ENCODE assay signal across 14 cellular contexts in the genomic region with DNA sequence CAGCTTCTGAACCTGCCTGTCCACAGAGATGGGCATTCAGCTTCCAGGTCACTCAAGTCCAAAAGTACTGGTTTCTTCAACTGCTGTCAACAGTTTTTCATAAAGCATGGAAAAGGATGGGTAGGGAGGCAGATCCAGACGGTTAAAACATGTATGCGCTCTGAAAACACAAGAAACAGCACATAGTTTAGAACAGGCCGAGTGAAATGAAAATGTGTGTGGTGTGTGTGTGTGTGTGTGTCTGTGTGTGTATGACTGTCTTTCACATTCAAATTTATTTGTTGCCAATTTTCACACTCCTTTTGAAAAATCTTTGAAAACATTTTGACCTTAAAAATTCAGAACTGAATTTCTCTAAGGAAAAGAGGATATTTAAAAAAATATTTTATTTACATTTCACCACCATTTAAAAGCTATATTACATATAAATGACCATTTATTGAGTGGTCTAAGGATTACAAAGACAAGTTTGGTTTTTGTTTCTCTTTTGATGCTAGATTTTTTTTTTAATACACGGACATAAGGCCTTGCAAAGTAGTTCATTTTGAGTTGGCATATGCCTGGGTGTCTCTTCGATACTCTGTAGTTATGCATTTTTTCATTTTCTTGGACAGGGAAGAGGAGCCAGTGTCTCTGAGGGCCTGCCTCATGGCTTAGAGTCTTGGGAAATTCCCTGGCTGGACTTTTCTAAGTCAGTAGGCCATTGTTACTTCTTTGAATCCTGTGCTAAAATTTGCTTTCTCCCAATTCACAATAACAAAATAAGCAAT. TPM values are rescaled to one million over a fixed set of nuclear protein-coding genes. Genes with fewer than 3 reads are reported as not detected.
DNase-seq lines count a peak whose midpoint lies in the region; ATAC-seq, FAIRE-seq and TF ChIP-seq lines count a peak whose summit lies in the region.
"Had no signal": no experiment of that assay in that cellular context is flagged by ENCODE, and none has a peak within 500 bp of the region (broad histone marks: within the 10 kb centered on the region; RNA-seq: fewer than 3 reads in every experiment).

No MANE protein-coding gene starts in this region.

- POLR2A ChIA-PET in CD8-positive, alpha-beta T cell (lab: Charles Lee), result interaction anchor here (0.7 to 3.4 kb wide), 5 partner anchors 10 to 30 kb away, joined by 3 to 21 read pairs (median 5); a partner anchor contains a TSS
- POLR2A ChIA-PET in activated naive CD8-positive, alpha-beta T cell treated with anti-CD3 and anti-CD28 coated beads, Interleukin-2, amount 10 ng/mL, durations not matched to agents 7 days and 5 days (lab: Charles Lee), result interaction anchor here (0.7 to 2.4 kb wide), 10 partner anchors 10 to 60 kb away, joined by 3 to 9 read pairs (median 6); a partner anchor contains a TSS
- POLR2A ChIA-PET in SK-N-SH (lab: Yijun Ruan, JAX), result no interaction called here

- TF ChIP-seq CTCF in CD8-positive, alpha-beta T cell (IDR thresholded peaks at IDR 0.05), result no peak
- TF ChIP-seq CTCF in kidney (IDR thresholded peaks at IDR 0.05; ENCODE audit: borderline replicate concordance, extremely low read depth, insufficient read depth), result no peak
- no peak for TF ChIP-seq CTCF in gastroesophageal sphincter (IDR thresholded peaks at IDR 0.05)
- no peak for TF ChIP-seq CTCF in SK-N-SH (IDR thresholded peaks at IDR 0.05)
- TF ChIP-seq CTCF in adrenal gland (IDR thresholded peaks at IDR 0.05), result no peak

- H3K27me3 ChIP-seq in CD8-positive, alpha-beta T cell (ENCODE audit: insufficient read depth, low read length), result no peaks in the 10 kb centered on the region
- H3K27me3 ChIP-seq in Karpas-422 (ENCODE audit: low read length) (no peaks in the 10 kb centered on the region), gastroesophageal sphincter (no peaks in the 10 kb centered on the region), SK-N-SH (ENCODE audit: insufficient read depth) (no peaks in the 10 kb centered on the region), adrenal gland (no peaks in the 10 kb centered on the region)
- H3K27me3 ChIP-seq: esophagus squamous epithelium had no signal

- DNase-seq in CD8-positive, alpha-beta T cell, result no peak
- DNase-seq in Karpas-422, result no peak
- no peak for DNase-seq in activated naive CD8-positive, alpha-beta T cell treated with anti-CD3 and anti-CD28 coated beads, Interleukin-2, amount 10 ng/mL, durations not matched to agents 7 days and 5 days
- no peak for DNase-seq in kidney
- no peak for DNase-seq in NOMO-1 treated with dmso at 0.1 percent for 144 hours (lab: John Stamatoyannopoulos, UW; ENCODE audit: unreplicated experiment)
- DNase-seq in SK-N-SH, result no peak
- no peak for DNase-seq in adrenal gland
- DNase-seq: cerebellar nuclear complex, esophagus squamous epithelium, NCI-H1417 treated with DMSO at 0.1 percent for 48 hours, NCI-H524, retina had no signal

- H2AFZ ChIP-seq in Karpas-422 (ENCODE audit: low read length) (peak overlapping the region; percentile 39; the same call in 1 of the 2 replicates), SK-N-SH (ENCODE audit: low read depth) (no peak overlapping the region)

- H3F3A ChIP-seq in SK-N-SH (replicated peaks; ENCODE audit: insufficient read depth), result peaks cover 18% of the 10 kb centered on the region

- H3K9ac ChIP-seq in Karpas-422 (ENCODE audit: low read length) (0 out of 2 replicates have a peak overlapping the region, but pooled peaks have one; percentile 31), kidney (ENCODE audit: low read length in 2 of 2) (no peak overlapping the region), SK-N-SH (no peak overlapping the region)

- no peak for TF ChIP-seq RAD21 in SK-N-SH (IDR thresholded peaks at IDR 0.05; ENCODE audit: low read length)

- no peaks in the 10 kb centered on the region for H3K9me3 Mint-ChIP-seq in CD8-positive, alpha-beta T cell
- no peaks in the 10 kb centered on the region for H3K9me3 Mint-ChIP-seq in activated naive CD8-positive, alpha-beta T cell treated with anti-CD3 and anti-CD28 coated beads, Interleukin-2, amount 10 ng/mL, durations not matched to agents 7 days and 5 days

- H4K20me1 ChIP-seq in Karpas-422 (ENCODE audit: insufficient read depth, low read depth, low read length) (no peaks in the 10 kb centered on the region), SK-N-SH (ENCODE audit: insufficient read depth) (no peaks in the 10 kb centered on the region)

- H3K79me2 ChIP-seq in Karpas-422 (ENCODE audit: low read length) (no peaks in the 10 kb centered on the region), SK-N-SH (ENCODE audit: insufficient read depth) (no peaks in the 10 kb centered on the region; the same call in 1 of the 2 replicates)

- peak; percentile 83 for FAIRE-seq in kidney (lab: Jason Lieb, UNC)

- peak overlapping the region; percentile 55 for H3K4me2 ChIP-seq in Karpas-422 (ENCODE audit: low read depth, low read length, poor library complexity, severe bottlenecking)
- no peak overlapping the region for H3K4me2 ChIP-seq in SK-N-SH

- CTCF ChIA-PET in CD8-positive, alpha-beta T cell (lab: Charles Lee), result interaction anchor here (0.5 to 1.9 kb wide), 5 partner anchors 10 to 164 kb away, joined by 3 to 5 read pairs (median 3); no protein-coding TSS in a partner anchor
- CTCF ChIA-PET in SK-N-SH (lab: Yijun Ruan, JAX), result interaction anchor here (0.9 to 1.0 kb wide), 2 partner anchors 15 to 123 kb away, joined by 3 read pairs; no protein-coding TSS in a partner anchor

- intact Hi-C loops in CD8-positive, alpha-beta T cell (cut with DNase I, micrococcal nuclease), result no loop called here
- intact Hi-C loops in kidney (cut with DNase I), result no loop called here
- intact Hi-C loops in adrenal gland (cut with DNase I), result no loop called here

- H3K4me3 Mint-ChIP-seq in CD8-positive, alpha-beta T cell, result peak overlapping the region; percentile 61
- H3K4me3 Mint-ChIP-seq in activated naive CD8-positive, alpha-beta T cell treated with anti-CD3 and anti-CD28 coated beads, Interleukin-2, amount 10 ng/mL, durations not matched to agents 7 days and 5 days, result peak overlapping the region; percentile 67

- H3K36me3 Mint-ChIP-seq in CD8-positive, alpha-beta T cell, result no peaks in the 10 kb centered on the region
- H3K36me3 Mint-ChIP-seq in activated naive CD8-positive, alpha-beta T cell treated with anti-CD3 and anti-CD28 coated beads, Interleukin-2, amount 10 ng/mL, durations not matched to agents 7 days and 5 days, result peaks cover 6% of the 10 kb centered on the region

- H3K9me2 ChIP-seq in Karpas-422 (replicated peaks; ENCODE audit: insufficient read depth, low read length) (no peaks in the 10 kb centered on the region), SK-N-SH (no peaks in the 10 kb centered on the region)

- H3K27ac ChIP-seq in CD8-positive, alpha-beta T cell (ENCODE audit: low read depth, low read length), result no peak overlapping the region
- H3K27ac ChIP-seq in Karpas-422 (ENCODE audit: low read length) (peak overlapping the region; percentile 49), kidney (ENCODE audit: low read depth in 2 of 2, low read length in 2 of 2) (no peak overlapping the region), gastroesophageal sphincter (no peak overlapping the region), SK-N-SH (ENCODE audit: low read depth in 2 of 2, low read length in 1 of 2) (no peak overlapping the region), adrenal gland (no peak overlapping the region)
- H3K27ac ChIP-seq: C4-2B had no signal

- H3K9me3 ChIP-seq in CD8-positive, alpha-beta T cell (ENCODE audit: low read length), result no peaks in the 10 kb centered on the region
- H3K9me3 ChIP-seq in Karpas-422 (ENCODE audit: low read length), result no peaks in the 10 kb centered on the region
- H3K9me3 ChIP-seq in kidney (ENCODE audit: control insufficient read depth in 1 of 2, low read length in 2 of 2), result no peaks in the 10 kb centered on the region
- H3K9me3 ChIP-seq in gastroesophageal sphincter, result no peaks in the 10 kb centered on the region
- no peaks in the 10 kb centered on the region for H3K9me3 ChIP-seq in SK-N-SH
- H3K9me3 ChIP-seq in adrenal gland (replicated peaks in 1 of 3), result no peaks in the 10 kb centered on the region
- H3K9me3 ChIP-seq: esophagus squamous epithelium had no signal

- 70% methylated on average over 5 of the region's 5 CpGs for WGBS in gastroesophageal sphincter (ENCODE audit: low coverage in 1 of 2), 2 donors
- WGBS in SK-N-SH (ENCODE audit: low lambda C conversion rate), result 83% methylated on average over 5 of the region's 5 CpGs
- WGBS in adrenal gland, 4 donors, result 69 to 77% (median 73%) methylated on average over 5 of the region's 5 CpGs

- no peaks in the 10 kb centered on the region for H3K27me3 Mint-ChIP-seq in CD8-positive, alpha-beta T cell (ENCODE audit: low read depth)
- H3K27me3 Mint-ChIP-seq in activated naive CD8-positive, alpha-beta T cell treated with anti-CD3 and anti-CD28 coated beads, Interleukin-2, amount 10 ng/mL, durations not matched to agents 7 days and 5 days, result no peaks in the 10 kb centered on the region

- H3K4me3 ChIP-seq in CD8-positive, alpha-beta T cell (ENCODE audit: low read depth, low read length), result peak overlapping the region; percentile 16
- H3K4me3 ChIP-seq in Karpas-422 (ENCODE audit: low read length) (no peak overlapping the region), kidney (ENCODE audit: low read length in 2 of 2) (no peak overlapping the region), gastroesophageal sphincter (no peak overlapping the region), SK-N-SH (ENCODE audit: low read depth in 2 of 2, low read length in 1 of 2) (no peak overlapping the region), adrenal gland (no peak overlapping the region)
- H3K4me3 ChIP-seq: esophagus squamous epithelium had no signal

- no peak for ATAC-seq in CD8-positive, alpha-beta T cell
- no peak for ATAC-seq in activated naive CD8-positive, alpha-beta T cell treated with anti-CD3 and anti-CD28 coated beads, Interleukin-2, amount 10 ng/mL, durations not matched to agents 7 days and 5 days (ENCODE audit: low read depth)
- no peak for ATAC-seq in gastroesophageal sphincter

- peak overlapping the region; percentile 81 for H3K27ac Mint-ChIP-seq in CD8-positive, alpha-beta T cell
- peak overlapping the region; percentile 70 for H3K27ac Mint-ChIP-seq in activated naive CD8-positive, alpha-beta T cell treated with anti-CD3 and anti-CD28 coated beads, Interleukin-2, amount 10 ng/mL, durations not matched to agents 7 days and 5 days

- H3K4me1 Mint-ChIP-seq in CD8-positive, alpha-beta T cell (ENCODE audit: low read depth), result peaks cover 50% of the 10 kb centered on the region
- H3K4me1 Mint-ChIP-seq in activated naive CD8-positive, alpha-beta T cell treated with anti-CD3 and anti-CD28 coated beads, Interleukin-2, amount 10 ng/mL, durations not matched to agents 7 days and 5 days, result peaks cover 23% of the 10 kb centered on the region

- TF ChIP-seq POLR2A in gastroesophageal sphincter (IDR thresholded peaks at IDR 0.05), result no peak
- TF ChIP-seq POLR2A in adrenal gland (IDR thresholded peaks at IDR 0.05), result no peak

- H3K36me3 ChIP-seq in CD8-positive, alpha-beta T cell (ENCODE audit: insufficient read depth, low read length), result no peaks in the 10 kb centered on the region
- H3K36me3 ChIP-seq in Karpas-422 (ENCODE audit: insufficient read depth, low read length), result no peaks in the 10 kb centered on the region
- H3K36me3 ChIP-seq in kidney (ENCODE audit: control insufficient read depth in 1 of 2, insufficient read depth in 2 of 2, low read length in 2 of 2), result no peaks in the 10 kb centered on the region
- no peaks in the 10 kb centered on the region for H3K36me3 ChIP-seq in gastroesophageal sphincter
- peaks cover 2 to 88% of the 10 kb centered on the region in 2 experiments for H3K36me3 ChIP-seq in SK-N-SH (replicated peaks in 1 of 2; ENCODE audit: control insufficient read depth in 1 of 2, insufficient read depth in 2 of 2, low read length in 1 of 2)
- no peaks in the 10 kb centered on the region for H3K36me3 ChIP-seq in adrenal gland (replicated peaks in 1 of 2)
- H3K36me3 ChIP-seq: esophagus squamous epithelium had no signal

- peaks cover 28% of the 10 kb centered on the region for H3K4me1 ChIP-seq in CD8-positive, alpha-beta T cell (ENCODE audit: insufficient read depth, low read length)
- H3K4me1 ChIP-seq in Karpas-422 (ENCODE audit: low read length), result peaks cover 56% of the 10 kb centered on the region
- H3K4me1 ChIP-seq in kidney (ENCODE audit: control insufficient read depth in 1 of 2, insufficient read depth in 1 of 2, low read depth in 1 of 2, low read length in 2 of 2), result peaks cover 0 to 3% of the 10 kb centered on the region in 2 donors
- peaks cover 0 to 4% (median 0%) of the 10 kb centered on the region in 3 donors for H3K4me1 ChIP-seq in gastroesophageal sphincter
- H3K4me1 ChIP-seq in SK-N-SH (ENCODE audit: control insufficient read depth in 1 of 2, insufficient read depth in 2 of 2, low read depth in 1 of 2, low read length in 1 of 2), result peaks cover 0 to 3% of the 10 kb centered on the region in 2 experiments
- H3K4me1 ChIP-seq in adrenal gland (replicated peaks in 1 of 2), result peaks cover 0 to 24% of the 10 kb centered on the region in 2 donors

- TF ChIP-seq EP300 in gastroesophageal sphincter (IDR thresholded peaks at IDR 0.05) (no peak), SK-N-SH (IDR thresholded peaks at IDR 0.05; ENCODE audit: borderline replicate concordance in 1 of 2, low read depth in 1 of 2, low read length in 1 of 2) (no peak)

RNA-seq across cellular contexts. Expression of a gene that starts 30.0 kb away (rescaled TPM):
- total RNA-seq in CD8-positive, alpha-beta T cell, result 100 to 1,000 TPM; 582 to 601 TPM
- 224 and 353 TPM in 2 replicates for total RNA-seq in Karpas-422 (2014; rRNA removed; shearing (Covaris generic); ENCODE audit: low replicate concordance)
- total RNA-seq in activated naive CD8-positive, alpha-beta T cell treated with anti-CD3 and anti-CD28 coated beads, Interleukin-2, amount 10 ng/mL, durations not matched to agents 7 days and 5 days, result 100 to 1,000 TPM; 476 to 483 TPM
- total RNA-seq in kidney (41.0 TPM), gastroesophageal sphincter (10 to 100 TPM in 2 of 4 donors, 1 to 10 TPM in 2; 3.6 to 21.1 (median 11.9) TPM), adrenal gland (10 to 100 TPM in 6 of 8 donors, 1 to 10 TPM in 2; 3.6 to 30.7 (median 15.9) TPM)
- polyA plus RNA-seq in kidney (ENCODE audit: insufficient read depth, low read depth, low replicate concordance) (3.4 TPM), SK-N-SH (2012; rRNA removed) (5.1 and 6.1 TPM in 2 replicates), adrenal gland (1 to 10 TPM; 4.7 to 7.1 (median 5.3) TPM)
- 6.4 and 7.7 TPM in 2 replicates for polyA plus RNA-seq in SK-N-SH (2012; cell fraction: cytosol; rRNA removed)
- polyA plus RNA-seq in SK-N-SH (2012; cell fraction: nucleus; rRNA removed), result 4.8 and 9.5 TPM in 2 replicates
